8 cellular contexts compared by ENCODE assay signal in genomic region chr10:79068562-79069324, GRCh38. TPM values are rescaled to one million over a fixed set of nuclear protein-coding genes. Genes with fewer than 3 reads are reported as not detected.
DNase-seq lines count a peak whose midpoint lies in the region; ATAC-seq and TF ChIP-seq lines count a peak whose summit lies in the region.

TSS of gene ZMIZ1 (plus strand) at chr10:79068966. CDS start at chr10:79201633, 132,667 bp downstream.

- peaks cover 47% of the 10 kb centered on the region for H3K4me1 ChIP-seq in BLaER1
- peaks cover 30 to 54% of the 10 kb centered on the region in 2 donors for H3K4me1 ChIP-seq in duodenal mucosa (ENCODE audit: control insufficient read depth in 1 of 2, insufficient read depth in 2 of 2, low read length in 2 of 2)

- TF ChIP-seq CTCF in lower leg skin (IDR thresholded peaks at IDR 0.05): no peak

- no peaks in the 10 kb centered on the region for H3K9me3 Mint-ChIP-seq in activated CD4-positive, alpha-beta memory T cell treated with anti-CD3 and anti-CD28 coated beads for 36 hours

- peak within 1 kb of the TSS; percentile 97 for H3K9ac ChIP-seq in BLaER1
- peak within 1 kb of the TSS; percentile 72 to 91 for H3K9ac ChIP-seq in duodenal mucosa (ENCODE audit: low read depth in 1 of 2, low read length in 2 of 2)

- peak within 1 kb of the TSS; percentile 66 for H3K27ac Mint-ChIP-seq in activated CD4-positive, alpha-beta memory T cell treated with anti-CD3 and anti-CD28 coated beads for 36 hours

- peak within 1 kb of the TSS; percentile 94 for H3K27ac ChIP-seq in BLaER1
- peak within 1 kb of the TSS; percentile 88 for H3K27ac ChIP-seq in duodenal mucosa (ENCODE audit: low read depth, low read length)

- H3K27me3 ChIP-seq in BLaER1 (peaks cover 3% of the 10 kb centered on the region; the same call in 1 of the 2 replicates), duodenal mucosa (ENCODE audit: control insufficient read depth in 1 of 2, insufficient read depth in 2 of 2, low read length in 2 of 2) (no peaks in the 10 kb centered on the region)

- CTCF ChIA-PET in activated CD4-positive, alpha-beta memory T cell treated with anti-CD3 and anti-CD28 coated beads for 36 hours (lab: Charles Lee): interaction anchor here (0.9 to 1.9 kb wide), 3 partner anchors 11 to 127 kb away, joined by 3 to 7 read pairs (median 4); no protein-coding TSS in a partner anchor

- H3K27me3 Mint-ChIP-seq in activated CD4-positive, alpha-beta memory T cell treated with anti-CD3 and anti-CD28 coated beads for 36 hours: no peaks in the 10 kb centered on the region

- peak within 1 kb of the TSS; percentile 100 for H3K4me3 ChIP-seq in BLaER1
- H3K4me3 ChIP-seq in duodenal mucosa (ENCODE audit: low read depth in 1 of 2, low read length in 2 of 2): peak within 1 kb of the TSS; percentile 83 to 95
- H3K4me3 ChIP-seq in lower leg skin (ENCODE audit: low read depth, poor library complexity, severe bottlenecking): peak within 1 kb of the TSS; percentile 91

- TF ChIP-seq POLR2A in lower leg skin (IDR thresholded peaks at IDR 0.05): no peak

- POLR2A ChIA-PET in activated CD4-positive, alpha-beta memory T cell treated with anti-CD3 and anti-CD28 coated beads for 36 hours (lab: Charles Lee): interaction anchor here (1.8 kb wide), 1 partner anchor 95 kb away, joined by 8 read pairs; no protein-coding TSS in a partner anchor

- 0 to 1% methylated on average over 59 to 91 of the region's 92 CpGs for WGBS in lower leg skin, 2 donors

- H3K4me1 Mint-ChIP-seq in activated CD4-positive, alpha-beta memory T cell treated with anti-CD3 and anti-CD28 coated beads for 36 hours (ENCODE audit: low read depth): peaks cover 36% of the 10 kb centered on the region

- H3K9me3 ChIP-seq in BLaER1 (no peaks in the 10 kb centered on the region), duodenal mucosa (ENCODE audit: control insufficient read depth in 1 of 2, low read length in 2 of 2) (no peaks in the 10 kb centered on the region)

- no peaks in the 10 kb centered on the region for H3K36me3 Mint-ChIP-seq in activated CD4-positive, alpha-beta memory T cell treated with anti-CD3 and anti-CD28 coated beads for 36 hours

- H3K36me3 ChIP-seq in BLaER1 (no peaks in the 10 kb centered on the region), duodenal mucosa (ENCODE audit: control insufficient read depth in 1 of 2, insufficient read depth in 2 of 2, low read length in 2 of 2) (no peaks in the 10 kb centered on the region)

- DNase-seq in NCI-H526 treated with DMSO at 0.1 percent for 48 hours (lab: John Stamatoyannopoulos, UW) (peak; percentile 78), lower leg skin (ENCODE audit: low spot score in 2 of 2) (peak; percentile 92 to 98)
- peak; percentile 88 for DNase-seq in activated CD4-positive, alpha-beta memory T cell treated with anti-CD3 and anti-CD28 coated beads for 36 hours
- peak; percentile 71 to 73 for DNase-seq in stimulated activated CD4-positive, alpha-beta T cell treated with anti-CD3 and anti-CD28 coated beads, Interleukin-4, amount 100 ng/mL, for 48 hours (ENCODE audit: low read depth in 2 of 2)

- peaks cover 45% of the 10 kb centered on the region for H4K20me1 ChIP-seq in BLaER1

- peak within 1 kb of the TSS; percentile 89 for H3K4me3 Mint-ChIP-seq in activated CD4-positive, alpha-beta memory T cell treated with anti-CD3 and anti-CD28 coated beads for 36 hours

- intact Hi-C loops in activated CD4-positive, alpha-beta memory T cell treated with anti-CD3 and anti-CD28 coated beads for 36 hours (cut with micrococcal nuclease): loop anchor here (1.0 to 10.0 kb wide), 8 partner anchors 20 to 1036 kb away; partner anchors contain the start of gene RPS24
- intact Hi-C loops in lower leg skin (cut with DNase I; ENCODE audit: low total_unique reads): no loop called here

- peak within 1 kb of the TSS; percentile 99 for H3K4me2 ChIP-seq in BLaER1

- ATAC-seq in GM19324 (IDR thresholded peaks at IDR 0.05; ENCODE audit: low FRiP score, unreplicated experiment) (peak; percentile 61), HG03460 (IDR thresholded peaks at IDR 0.05; ENCODE audit: unreplicated experiment) (peak; percentile 51)

RNA-seq across cellular contexts. Expression of gene ZMIZ1, which starts in this region (rescaled TPM):
- 10 to 100 TPM; 28.5 to 29.2 TPM for total RNA-seq in activated CD4-positive, alpha-beta memory T cell treated with anti-CD3 and anti-CD28 coated beads for 36 hours
- total RNA-seq in lower leg skin: 10 to 100 TPM; 58.1 to 87.4 (median 74.2) TPM

Comparison
In these comparisons a context has a peak if more than half of its experiments do, and no peak if none do; other contexts are left out.
1. Peak in every context shown above with its lines: DNase-seq, ATAC-seq, H3K4me3 ChIP-seq and H3K27ac ChIP-seq.